ENCODE assay signal across 8 cellular contexts in the genomic region with DNA sequence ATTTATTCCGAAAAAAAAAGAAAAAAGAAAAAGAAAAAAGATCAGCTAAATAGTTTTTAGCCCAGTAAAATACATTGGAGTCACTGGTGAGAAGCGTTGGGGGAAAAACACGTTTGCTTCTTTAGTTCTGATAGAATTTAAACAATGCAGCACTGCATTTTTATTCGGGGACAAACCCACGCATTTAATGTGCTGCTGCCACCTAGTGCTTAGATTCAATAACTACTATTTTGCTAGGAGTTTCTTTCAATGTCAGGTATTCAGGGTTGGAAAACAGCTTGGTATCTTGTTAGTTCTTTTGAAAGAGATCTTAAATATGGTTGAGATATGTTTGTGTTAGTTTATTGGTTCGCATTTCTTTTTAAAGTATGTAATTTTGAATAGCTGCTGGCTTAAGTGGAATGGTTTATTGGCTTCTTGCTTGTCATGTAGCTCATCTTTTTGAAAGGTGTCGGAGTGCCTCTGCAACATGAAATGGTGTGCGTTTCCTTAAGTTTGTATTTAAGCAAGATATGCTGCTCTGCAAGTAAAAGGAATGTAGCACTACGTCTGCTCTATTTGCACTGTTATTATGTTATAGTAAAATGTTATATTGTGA. TPM values are rescaled to one million over a fixed set of nuclear protein-coding genes. Genes with fewer than 3 reads are reported as not detected.
A peak's percentile ranks its signal among the peaks of the same experiment; 100 is the strongest.
DNase-seq lines count a peak whose midpoint lies in the region; ATAC-seq, FAIRE-seq and TF ChIP-seq lines count a peak whose summit lies in the region.

No MANE protein-coding gene starts in this region.

- peak; percentile 45 for ATAC-seq in HG03103 (IDR thresholded peaks at IDR 0.05; ENCODE audit: low read depth, unreplicated experiment)

- no peak overlapping the region for H3K27ac ChIP-seq in A673 (ENCODE audit: low read depth, low read length, poor library complexity, severe bottlenecking)

- H3K4me3 ChIP-seq in A673 (ENCODE audit: low read depth, low read length, poor library complexity, severe bottlenecking): no peak overlapping the region

- no TSS peak for BruUV-seq in A673 (replicated peaks; lab: Mats Ljungman, UMichigan)

- peaks cover 16% of the 10 kb centered on the region for H3K4me1 ChIP-seq in A673 (ENCODE audit: insufficient read depth, low read length, poor library complexity, severe bottlenecking)

- no peaks in the 10 kb centered on the region for H3K36me3 ChIP-seq in A673 (ENCODE audit: insufficient read depth, low read length, poor library complexity, severe bottlenecking)

- CTCF ChIA-PET in A673 (lab: Charles Lee): interaction anchor here (0.8 to 2.0 kb wide), 4 partner anchors 11 to 452 kb away, joined by 3 to 8 read pairs (median 4); no protein-coding TSS in a partner anchor
- CTCF ChIA-PET in activated naive CD4-positive, alpha-beta T cell treated with anti-CD3 and anti-CD28 coated beads, Interleukin-2, amount 10 ng/mL, durations not matched to agents 7 days and 5 days (lab: Charles Lee): interaction anchor here (0.7 to 3.1 kb wide), 28 partner anchors 11 to 544 kb away, joined by 3 to 25 read pairs (median 4); a partner anchor contains a TSS

- no peak overlapping the region for H3K27ac Mint-ChIP-seq in activated naive CD4-positive, alpha-beta T cell treated with anti-CD3 and anti-CD28 coated beads, Interleukin-2, amount 10 ng/mL, durations not matched to agents 7 days and 5 days

- H3K4me1 Mint-ChIP-seq in activated naive CD4-positive, alpha-beta T cell treated with anti-CD3 and anti-CD28 coated beads, Interleukin-2, amount 10 ng/mL, durations not matched to agents 7 days and 5 days: no peaks in the 10 kb centered on the region

- H3K36me3 Mint-ChIP-seq in activated naive CD4-positive, alpha-beta T cell treated with anti-CD3 and anti-CD28 coated beads, Interleukin-2, amount 10 ng/mL, durations not matched to agents 7 days and 5 days: no peaks in the 10 kb centered on the region

- H3K4me3 Mint-ChIP-seq in activated naive CD4-positive, alpha-beta T cell treated with anti-CD3 and anti-CD28 coated beads, Interleukin-2, amount 10 ng/mL, durations not matched to agents 7 days and 5 days: no peak overlapping the region

- no peaks in the 10 kb centered on the region for H3K27me3 ChIP-seq in A673 (replicated peaks; ENCODE audit: insufficient read depth, low read depth, low read length, poor library complexity)

- peak; percentile 90 for FAIRE-seq in G401.6 (lab: Jason Lieb, UNC)

- peak; percentile 69 for TF ChIP-seq CTCF in A673 (conservative IDR thresholded peaks at IDR 0.05; ENCODE audit: low read depth, low read length)

- no peaks in the 10 kb centered on the region for H3K9me3 Mint-ChIP-seq in activated naive CD4-positive, alpha-beta T cell treated with anti-CD3 and anti-CD28 coated beads, Interleukin-2, amount 10 ng/mL, durations not matched to agents 7 days and 5 days

- no peaks in the 10 kb centered on the region for H3K27me3 Mint-ChIP-seq in activated naive CD4-positive, alpha-beta T cell treated with anti-CD3 and anti-CD28 coated beads, Interleukin-2, amount 10 ng/mL, durations not matched to agents 7 days and 5 days

- no peaks in the 10 kb centered on the region for H3K9me3 ChIP-seq in A673 (ENCODE audit: low read depth, low read length, poor library complexity, severe bottlenecking)

- POLR2A ChIA-PET in A673 (lab: Charles Lee; ENCODE audit: low non-redundant PET): no interaction called here

- intact Hi-C loops in A673 (cut with micrococcal nuclease; ENCODE audit: unreplicated experiment): loop anchor here (2.0 to 5.0 kb wide), 5 partner anchors 117 to 540 kb away; a partner anchor contains a TSS

- DNase-seq in A673 (ENCODE audit: low spot score) (peak; percentile 66), NCI-H446 (lab: John Stamatoyannopoulos, UW) (peak; percentile 21 to 85), hepatic stellate cell (ENCODE audit: low spot score) (peak; percentile 7), smooth muscle cell of the brain vasculature (ENCODE audit: low read depth, low spot score) (peak; percentile 20)
- peak; percentile 44 for DNase-seq in activated naive CD4-positive, alpha-beta T cell treated with anti-CD3 and anti-CD28 coated beads, Interleukin-2, amount 10 ng/mL, durations not matched to agents 7 days and 5 days
- DNase-seq in activated CD4-positive, CD25-positive, alpha-beta regulatory T cell (lab: John Stamatoyannopoulos, UW): no peak

RNA-seq across cellular contexts. Expression of a gene that starts 41.9 kb away (rescaled TPM):
- total RNA-seq in A673 (2021): 39.2 and 46.2 TPM in 2 replicates

Comparison
In these comparisons a context has a peak if more than half of its experiments do, and no peak if none do; other contexts are left out.
1. DNase-seq: peak in A673 (single experiment), NCI-H446 (2 of 2), activated naive CD4-positive, alpha-beta T cell treated with anti-CD3 and anti-CD28 coated beads, Interleukin-2, amount 10 ng/mL, durations not matched to agents 7 days and 5 days (single experiment), hepatic stellate cell (single experiment) and smooth muscle cell of the brain vasculature (single experiment); none in activated CD4-positive, CD25-positive, alpha-beta regulatory T cell (0 of 4).